In the genomic region with DNA sequence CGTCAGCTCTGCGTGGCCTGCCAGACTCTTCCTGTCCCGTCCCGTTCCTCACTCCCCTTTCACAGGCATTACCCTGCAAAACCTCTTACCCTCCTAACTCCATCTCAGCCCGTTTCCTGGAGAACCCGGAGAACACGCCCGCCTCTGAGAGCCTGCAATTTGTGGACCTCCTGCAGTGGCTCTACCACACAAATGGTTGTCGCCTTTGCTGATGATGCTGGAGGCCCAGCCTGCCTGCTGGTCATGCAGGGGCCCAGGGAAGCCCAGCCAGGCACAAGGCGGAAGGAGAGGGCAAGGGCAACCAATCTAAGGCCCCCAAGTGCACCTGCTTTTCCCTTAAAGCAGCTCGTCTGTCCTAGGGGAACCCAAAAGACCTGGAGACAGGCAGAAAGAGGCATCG, we compare ENCODE assay signal across 28 cellular contexts. TPM values are rescaled to one million over a fixed set of nuclear protein-coding genes. Genes with fewer than 3 reads are reported as not detected.
"Had no signal": no experiment of that assay in that cellular context is flagged by ENCODE, and none has a peak within 500 bp of the region (broad histone marks: within the 10 kb centered on the region; RNA-seq: fewer than 3 reads in every experiment).

No MANE protein-coding gene starts in this region.

- DNase-seq: activated CD4-positive, alpha-beta memory T cell treated with anti-CD3 and anti-CD28 coated beads, Interleukin-2, amount 10 ng/mL, durations not matched to agents 7 days and 5 days; activated CD4-positive, alpha-beta T cell treated with anti-CD3 and anti-CD28 coated beads for 1 hour; activated CD4-positive, alpha-beta T cell treated with anti-CD3 and anti-CD28 coated beads, Interleukin-2, amount 10 ng/mL, durations not matched to agents 7 days and 5 days; activated CD8-positive, alpha-beta memory T cell treated with anti-CD3 and anti-CD28 coated beads, Interleukin-2, amount 50 U/mL, for 48 hours; activated gamma-delta T cell; activated naive CD4-positive, alpha-beta T cell treated with anti-CD3 and anti-CD28 coated beads, Interleukin-2, amount 10 ng/mL, durations not matched to agents 7 days and 5 days; activated naive CD8-positive, alpha-beta T cell treated with anti-CD3 and anti-CD28 coated beads, Interleukin-2, amount 10 ng/mL, durations not matched to agents 7 days and 5 days; activated T-cell treated with anti-CD3 and anti-CD28 coated beads, Interleukin-2, amount 50 U/mL, for 24 hours; amniotic stem cell; caudate nucleus; foreskin keratinocyte; heart left ventricle; hypothalamus; immature natural killer cell; midbrain; naive thymus-derived CD4-positive, alpha-beta T cell; nucleus accumbens; psoas muscle; sigmoid colon; small intestine; stimulated activated CD4-positive, alpha-beta T cell treated with anti-CD3 and anti-CD28 coated beads, Interleukin-4, amount 100 ng/mL, for 4 hours; stimulated activated CD8-positive, alpha-beta memory T cell treated with anti-CD3 and anti-CD28 coated beads, Interleukin-4, amount 100 ng/mL, for 48 hours; stimulated activated naive CD8-positive, alpha-beta T cell treated with anti-CD3 and anti-CD28 coated beads, Interleukin-15, amount 100 ng/mL, for 72 hours; substantia nigra; upper lobe of left lung had no signal

- H3K4me3 ChIP-seq: esophagus muscularis mucosa, heart left ventricle, pancreas, psoas muscle, sigmoid colon, upper lobe of left lung had no signal

- H3K9me3 ChIP-seq: esophagus muscularis mucosa, heart left ventricle, pancreas, psoas muscle, sigmoid colon, upper lobe of left lung had no signal

- ATAC-seq: foreskin keratinocyte; heart left ventricle; naive thymus-derived CD4-positive, alpha-beta T cell; pancreas; psoas muscle; stimulated activated memory B cell treated with anti-CD40 and anti-IgM and Interleukin-4, amounts not matched to agents 10 μg/mL and 1 μg/mL and 100 μg/mL, for 72 hours; stimulated activated naive CD8-positive, alpha-beta T cell treated with anti-CD3 and anti-CD28 coated beads, Interleukin-15, amount 100 ng/mL, for 72 hours had no signal

- H3K27ac ChIP-seq: esophagus muscularis mucosa, foreskin keratinocyte, heart left ventricle, pancreas, psoas muscle, sigmoid colon, upper lobe of left lung had no signal

- H3K36me3 ChIP-seq: esophagus muscularis mucosa, heart left ventricle, pancreas, upper lobe of left lung had no signal

- H3K4me1 ChIP-seq: foreskin keratinocyte, pancreas, psoas muscle, upper lobe of left lung had no signal

- H3K27me3 ChIP-seq: esophagus muscularis mucosa, foreskin keratinocyte, heart left ventricle, pancreas, sigmoid colon, upper lobe of left lung had no signal

RNA-seq across cellular contexts. Expression of a gene that starts 22.5 kb away (rescaled TPM):
- polyA plus RNA-seq: immature natural killer cell had no signal
